ENCODE assay signal across 18 cellular contexts in the genomic region with DNA sequence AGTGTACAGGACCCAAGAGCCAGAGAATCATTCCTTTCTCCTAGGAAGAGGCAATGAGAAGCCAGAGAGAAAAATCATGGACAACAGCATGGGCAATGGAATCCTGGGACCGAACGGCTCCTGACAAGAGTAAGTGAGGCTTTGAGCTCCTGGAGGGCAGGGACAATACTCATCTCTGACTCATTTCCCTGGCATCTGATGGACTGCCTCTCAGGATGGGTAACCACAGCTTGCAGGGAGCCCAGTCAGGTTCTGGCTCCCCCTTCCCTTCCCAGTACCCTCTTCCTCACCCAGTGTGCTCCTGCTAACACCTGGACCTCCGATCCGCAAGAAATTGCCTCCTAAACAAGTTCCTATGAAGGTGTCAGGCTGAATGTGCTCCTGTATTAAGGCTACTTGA. TPM values are rescaled to one million over a fixed set of nuclear protein-coding genes. Genes with fewer than 3 reads are reported as not detected.
DNase-seq lines count a peak whose midpoint lies in the region; ATAC-seq and TF ChIP-seq lines count a peak whose summit lies in the region.
"Had no signal": no experiment of that assay in that cellular context is flagged by ENCODE, and none has a peak within 500 bp of the region (broad histone marks: within the 10 kb centered on the region; RNA-seq: fewer than 3 reads in every experiment).

No MANE protein-coding gene starts in this region.

- H3K4me3 Mint-ChIP-seq in MCF 10A (ENCODE audit: unreplicated experiment), result no peak overlapping the region
- H3K4me3 Mint-ChIP-seq: activated B cell treated with CpG ODN at 0.5 μM for 24 hours had no signal

- no peak overlapping the region for H3K4me3 ChIP-seq in breast epithelium
- no peak overlapping the region for H3K4me3 ChIP-seq in fibroblast of mammary gland (ENCODE audit: control insufficient read depth, low read depth, low read length)
- H3K4me3 ChIP-seq in upper lobe of left lung, result no peak overlapping the region
- H3K4me3 ChIP-seq: K562, ovary, testis had no signal

- no peak for TF ChIP-seq POLR2A in breast epithelium (IDR thresholded peaks at IDR 0.05)
- no peak for TF ChIP-seq POLR2A in upper lobe of left lung (IDR thresholded peaks at IDR 0.05)

- BruUV-seq in MCF 10A (replicated peaks; lab: Mats Ljungman, UMichigan), result no TSS peak

- H3K4me1 Mint-ChIP-seq in MCF 10A (ENCODE audit: insufficient read depth, unreplicated experiment), result peaks cover 13% of the 10 kb centered on the region
- H3K4me1 Mint-ChIP-seq: activated B cell treated with CpG ODN at 0.5 μM for 24 hours had no signal

- POLR2A ChIA-PET in MCF 10A (lab: Yijun Ruan, JAX), result interaction anchor here (0.6 to 1.5 kb wide), 3 partner anchors 11 to 168 kb away, joined by 3 to 5 read pairs (median 4); no protein-coding TSS in a partner anchor

- H3K36me3 ChIP-seq in breast epithelium (no peaks in the 10 kb centered on the region), upper lobe of left lung (no peaks in the 10 kb centered on the region)
- H3K36me3 ChIP-seq: ovary had no signal

- H3K36me3 Mint-ChIP-seq in MCF 10A (ENCODE audit: insufficient read depth, unreplicated experiment), result no peaks in the 10 kb centered on the region
- H3K36me3 Mint-ChIP-seq: activated naive CD4-positive, alpha-beta T cell treated with anti-CD3 and anti-CD28 coated beads, Interleukin-2, amount 50 U/mL, for 72 hours had no signal

- TF ChIP-seq CTCF in MCF 10A (IDR thresholded peaks at IDR 0.05; ENCODE audit: unreplicated experiment) (no peak), breast epithelium (IDR thresholded peaks at IDR 0.05) (no peak), fibroblast of mammary gland (conservative IDR thresholded peaks at IDR 0.05; ENCODE audit: control insufficient read depth, insufficient read depth, low read depth, low read length) (no peak), upper lobe of left lung (IDR thresholded peaks at IDR 0.05) (no peak)

- no peaks in the 10 kb centered on the region for H3K9me3 Mint-ChIP-seq in MCF 10A (ENCODE audit: unreplicated experiment)
- H3K9me3 Mint-ChIP-seq: activated B cell treated with CpG ODN at 0.5 μM for 24 hours; activated naive CD4-positive, alpha-beta T cell treated with anti-CD3 and anti-CD28 coated beads, Interleukin-2, amount 50 U/mL, for 72 hours had no signal

- CTCF ChIA-PET in MCF 10A (lab: Yijun Ruan, JAX), result interaction anchor here (0.5 to 3.8 kb wide), 5 partner anchors 10 to 214 kb away, joined by 3 to 30 read pairs (median 4); no protein-coding TSS in a partner anchor

- no peak for TF ChIP-seq EP300 in upper lobe of left lung (IDR thresholded peaks at IDR 0.05)

- H3K4me1 ChIP-seq in breast epithelium, result no peaks in the 10 kb centered on the region
- H3K4me1 ChIP-seq in upper lobe of left lung, result no peaks in the 10 kb centered on the region
- H3K4me1 ChIP-seq: testis had no signal

- H3K27me3 Mint-ChIP-seq in MCF 10A (ENCODE audit: insufficient read depth, unreplicated experiment), result no peaks in the 10 kb centered on the region

- 90 to 91% methylated on average over 4 of the region's 4 CpGs for WGBS in upper lobe of left lung, 2 donors

- H3K9me3 ChIP-seq in breast epithelium (no peaks in the 10 kb centered on the region), upper lobe of left lung (no peaks in the 10 kb centered on the region)
- H3K9me3 ChIP-seq: ovary, testis had no signal

- intact Hi-C loops in MCF 10A (cut with micrococcal nuclease), result no loop called here
- intact Hi-C loops in breast epithelium (cut with DNase I; ENCODE audit: low total_unique reads), result no loop called here

- DNase-seq in MCF 10A (ENCODE audit: unreplicated experiment) (peak; percentile 81), breast epithelium (ENCODE audit: low spot score in 2 of 2) (no peak), fibroblast of mammary gland (ENCODE audit: low read depth) (peak; percentile 69), upper lobe of left lung (no peak), NCI-H1436 treated with DMSO at 0.1 percent for 48 hours (lab: John Stamatoyannopoulos, UW) (no peak), GM19238 (ENCODE audit: insufficient read length, low spot score) (no peak), NCI-H146 treated with DMSO at 0.1 percent for 48 hours (lab: John Stamatoyannopoulos, UW; ENCODE audit: unreplicated experiment) (no peak)
- DNase-seq: activated B cell treated with CpG ODN at 0.5 μM for 24 hours; midbrain; NCI-H2029; ovary; stimulated activated CD4-positive, alpha-beta T cell treated with anti-CD3 and anti-CD28 coated beads, Interleukin-12 subunit alpha, Interleukin-12 subunit beta, amount 100 ng/mL, for 4 hours; testis had no signal

- no peak overlapping the region for H3K27ac Mint-ChIP-seq in MCF 10A (ENCODE audit: low read depth, unreplicated experiment)
- H3K27ac Mint-ChIP-seq: activated B cell treated with CpG ODN at 0.5 μM for 24 hours; activated naive CD4-positive, alpha-beta T cell treated with anti-CD3 and anti-CD28 coated beads, Interleukin-2, amount 50 U/mL, for 72 hours had no signal

- ATAC-seq in SK-N-SH treated with all-trans-retinoic acid at 6 μM for 48 hours (peak; percentile 91), upper lobe of left lung (ENCODE audit: low FRiP score in 2 of 2) (no peak)
- ATAC-seq: activated naive CD4-positive, alpha-beta T cell treated with anti-CD3 and anti-CD28 coated beads, Interleukin-2, amount 50 U/mL, for 72 hours; K562 had no signal

- H3K27ac ChIP-seq in breast epithelium (no peak overlapping the region), upper lobe of left lung (no peak overlapping the region)
- H3K27ac ChIP-seq: 22Rv1, ovary, testis had no signal

- H3K27me3 ChIP-seq in breast epithelium (no peaks in the 10 kb centered on the region), upper lobe of left lung (no peaks in the 10 kb centered on the region)
- H3K27me3 ChIP-seq: ovary, testis had no signal

TF ChIP-seq in SK-N-SH treated with all-trans-retinoic acid at 6 μM for 48 hours, 23 proteins besides CTCF, POLR2A, EP300 and RAD21:
- TF ChIP-seq, protein P1, sequence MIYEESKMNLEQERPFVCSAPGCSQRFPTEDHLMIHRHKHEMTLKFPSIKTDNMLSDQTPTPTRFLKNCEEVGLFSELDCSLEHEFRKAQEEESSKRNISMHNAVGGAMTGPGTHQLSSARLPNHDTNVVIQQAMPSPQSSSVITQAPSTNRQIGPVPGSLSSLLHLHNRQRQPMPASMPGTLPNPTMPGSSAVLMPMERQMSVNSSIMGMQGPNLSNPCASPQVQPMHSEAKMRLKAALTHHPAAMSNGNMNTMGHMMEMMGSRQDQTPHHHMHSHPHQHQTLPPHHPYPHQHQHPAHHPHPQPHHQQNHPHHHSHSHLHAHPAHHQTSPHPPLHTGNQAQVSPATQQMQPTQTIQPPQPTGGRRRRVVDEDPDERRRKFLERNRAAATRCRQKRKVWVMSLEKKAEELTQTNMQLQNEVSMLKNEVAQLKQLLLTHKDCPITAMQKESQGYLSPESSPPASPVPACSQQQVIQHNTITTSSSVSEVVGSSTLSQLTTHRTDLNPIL (CRISPR knock-in tag; IDR thresholded peaks at IDR 0.05; ENCODE audit: low read depth), result no peak
- TF ChIP-seq TCF4 (CRISPR knock-in tag; IDR thresholded peaks at IDR 0.05; ENCODE audit: borderline replicate concordance), result no peak
- no peak for TF ChIP-seq SNAI2 (CRISPR knock-in tag; IDR thresholded peaks at IDR 0.05)
- TF ChIP-seq ESRRG (CRISPR knock-in tag; IDR thresholded peaks at IDR 0.05), result no peak
- TF ChIP-seq ZNF70 (CRISPR knock-in tag; IDR thresholded peaks at IDR 0.05), result no peak
- TF ChIP-seq ZFP3 (CRISPR knock-in tag; IDR thresholded peaks at IDR 0.05), result no peak
- TF ChIP-seq, protein P2, sequence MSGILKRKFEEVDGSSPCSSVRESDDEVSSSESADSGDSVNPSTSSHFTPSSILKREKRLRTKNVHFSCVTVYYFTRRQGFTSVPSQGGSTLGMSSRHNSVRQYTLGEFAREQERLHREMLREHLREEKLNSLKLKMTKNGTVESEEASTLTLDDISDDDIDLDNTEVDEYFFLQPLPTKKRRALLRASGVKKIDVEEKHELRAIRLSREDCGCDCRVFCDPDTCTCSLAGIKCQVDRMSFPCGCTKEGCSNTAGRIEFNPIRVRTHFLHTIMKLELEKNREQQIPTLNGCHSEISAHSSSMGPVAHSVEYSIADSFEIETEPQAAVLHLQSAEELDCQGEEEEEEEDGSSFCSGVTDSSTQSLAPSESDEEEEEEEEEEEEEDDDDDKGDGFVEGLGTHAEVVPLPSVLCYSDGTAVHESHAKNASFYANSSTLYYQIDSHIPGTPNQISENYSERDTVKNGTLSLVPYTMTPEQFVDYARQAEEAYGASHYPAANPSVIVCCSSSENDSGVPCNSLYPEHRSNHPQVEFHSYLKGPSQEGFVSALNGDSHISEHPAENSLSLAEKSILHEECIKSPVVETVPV (CRISPR knock-in tag; IDR thresholded peaks at IDR 0.05), result no peak

RNA-seq across cellular contexts. Expression of a gene that starts 51.2 kb away (rescaled TPM):
- total RNA-seq in MCF 10A (2022) (not detected in 2 replicates), breast epithelium (under 1 TPM in 2 of 3 donors, not detected in 1; under 0.01 to 0.16 TPM), upper lobe of left lung (not detected)
- total RNA-seq: activated B cell treated with CpG ODN at 0.5 μM for 24 hours; activated naive CD4-positive, alpha-beta T cell treated with anti-CD3 and anti-CD28 coated beads, Interleukin-2, amount 50 U/mL, for 72 hours; chondrocyte; K562 had no signal

Comparison
In these comparisons a context has a peak if more than half of its experiments do, and no peak if none do; other contexts are left out.
1. DNase-seq: peak in MCF 10A (single experiment) and fibroblast of mammary gland (single experiment); none in breast epithelium (0 of 2), upper lobe of left lung (0 of 2), NCI-H1436 treated with DMSO at 0.1 percent for 48 hours (single experiment), GM19238 (single experiment) and NCI-H146 treated with DMSO at 0.1 percent for 48 hours (single experiment).